In genomic region chr11:62804310-62805043, GRCh38 we compare ENCODE assay signal across 8 cellular contexts. TPM values are rescaled to one million over a fixed set of nuclear protein-coding genes. Genes with fewer than 3 reads are reported as not detected.
A peak's percentile ranks its signal among the peaks of the same experiment; 100 is the strongest.
DNase-seq lines count a peak whose midpoint lies in the region; ATAC-seq and TF ChIP-seq lines count a peak whose summit lies in the region.

No MANE protein-coding gene starts in this region.

- DNase-seq in AG09309 (ENCODE audit: low read depth) (no peak), OCI-LY7 (ENCODE audit: low spot score) (peak; percentile 8), dermis blood vessel endothelial cell (peak; percentile 74), COLO829 (ENCODE audit: low spot score) (no peak), NCI-H1048 (lab: John Stamatoyannopoulos, UW) (no peak)

- TF ChIP-seq CTCF in AG09309 (IDR thresholded peaks at IDR 0.05; ENCODE audit: control insufficient read depth, insufficient read depth, low read depth, low read length, missing control alignments) (no peak), OCI-LY7 (conservative IDR thresholded peaks at IDR 0.05; ENCODE audit: low read length) (no peak)

- CTCF ChIA-PET in OCI-LY7 (lab: Charles Lee; ENCODE audit: unreplicated experiment): no interaction called here

- H3K9me3 ChIP-seq in OCI-LY7 (ENCODE audit: low read length) (no peaks in the 10 kb centered on the region), mucosa of stomach (ENCODE audit: control insufficient read depth, low read length) (no peaks in the 10 kb centered on the region)

- H3K27me3 ChIP-seq in mucosa of stomach (ENCODE audit: control insufficient read depth, insufficient read depth, low read length): no peaks in the 10 kb centered on the region

- H3K4me1 ChIP-seq in OCI-LY7 (ENCODE audit: insufficient read depth, low read length, poor library complexity, severe bottlenecking) (peaks cover 31% of the 10 kb centered on the region), mucosa of stomach (ENCODE audit: control insufficient read depth, insufficient read depth, low read length) (peaks cover 7% of the 10 kb centered on the region)

- H3K36me3 ChIP-seq in OCI-LY7 (ENCODE audit: insufficient read depth, low read length): peaks cover 40% of the 10 kb centered on the region
- peaks cover 5% of the 10 kb centered on the region for H3K36me3 ChIP-seq in mucosa of stomach (ENCODE audit: control insufficient read depth, insufficient read depth, low read length)

- H3K9me2 ChIP-seq in OCI-LY7 (ENCODE audit: insufficient read depth, low read length): no peaks in the 10 kb centered on the region

- H3K4me2 ChIP-seq in OCI-LY7 (ENCODE audit: low read length): peak overlapping the region; percentile 98

- intact Hi-C loops in OCI-LY7 (cut with micrococcal nuclease; ENCODE audit: unreplicated experiment): loop anchor here (1.0 to 2.0 kb wide), 3 partner anchors 18 to 58 kb away; partner anchors contain the start of genes TMEM179B and WDR74

- peak overlapping the region; percentile 77 for H3K4me3 ChIP-seq in AG09309 (ENCODE audit: control insufficient read depth, low read depth, low read length)
- peak overlapping the region; percentile 89 for H3K4me3 ChIP-seq in OCI-LY7 (ENCODE audit: low read depth, low read length, poor library complexity, severe bottlenecking)
- peak overlapping the region; percentile 72 for H3K4me3 ChIP-seq in mucosa of stomach (ENCODE audit: low read length)

- peaks cover 23% of the 10 kb centered on the region for H3K79me2 ChIP-seq in OCI-LY7 (ENCODE audit: insufficient read depth, low read depth, low read length)

- POLR2A ChIA-PET in OCI-LY7 (lab: Charles Lee): interaction anchor here (1.0 to 1.4 kb wide), 5 partner anchors 10 to 77 kb away, joined by 3 to 5 read pairs (median 3); partner anchors contain the start of gene HNRNPUL2

- BruUV-seq in OCI-LY7 (replicated peaks; lab: Mats Ljungman, UMichigan): TSS peak; percentile 79

- peaks cover 8% of the 10 kb centered on the region; the same call in 1 of the 2 replicates for H4K20me1 ChIP-seq in OCI-LY7 (ENCODE audit: insufficient read depth, low read length)

- H3K9ac ChIP-seq in mucosa of stomach (ENCODE audit: low read length): peak overlapping the region; percentile 95

- no peak overlapping the region for H2AFZ ChIP-seq in OCI-LY7 (ENCODE audit: low read length)

- no peak overlapping the region for H3K27ac ChIP-seq in OCI-LY7 (ENCODE audit: low read depth, low read length, poor library complexity, severe bottlenecking)

- ATAC-seq in GM19463 (IDR thresholded peaks at IDR 0.05; ENCODE audit: unreplicated experiment): peak; percentile 2
- ATAC-seq in HG02571 (IDR thresholded peaks at IDR 0.05; ENCODE audit: unreplicated experiment): no peak

RNA-seq across cellular contexts. Expression of gene NXF1, which starts 0.8 kb away (rescaled TPM):
- total RNA-seq in OCI-LY7 (2014; rRNA removed; shearing (Covaris generic)): 35.1 and 53.3 TPM in 2 replicates
- total RNA-seq in OCI-LY7 (2022): 50.5 and 62.0 TPM in 2 replicates
- 38.1 and 44.2 TPM in 2 replicates for total RNA-seq in dermis blood vessel endothelial cell

RNA-seq across cellular contexts. Expression of gene TMEM223, which starts 12.7 kb away (rescaled TPM):
- 32.6 and 42.9 TPM in 2 replicates for total RNA-seq in OCI-LY7 (2014; rRNA removed; shearing (Covaris generic))
- total RNA-seq in OCI-LY7 (2022): 15.8 and 24.4 TPM in 2 replicates
- 10.7 and 21.8 TPM in 2 replicates for total RNA-seq in dermis blood vessel endothelial cell

RNA-seq across cellular contexts. Expression of gene TMEM179B, which starts 17.3 kb away (rescaled TPM):
- total RNA-seq in OCI-LY7 (2014; rRNA removed; shearing (Covaris generic)): 22.8 and 33.1 TPM in 2 replicates
- 18.6 and 21.5 TPM in 2 replicates for total RNA-seq in OCI-LY7 (2022)
- total RNA-seq in dermis blood vessel endothelial cell: 29.0 and 41.7 TPM in 2 replicates

RNA-seq across cellular contexts. Expression of gene STX5, which starts 27.4 kb away (rescaled TPM):
- 21.7 and 30.6 TPM in 2 replicates for total RNA-seq in OCI-LY7 (2014; rRNA removed; shearing (Covaris generic))
- total RNA-seq in OCI-LY7 (2022) (41.0 and 47.5 TPM in 2 replicates), dermis blood vessel endothelial cell (34.4 and 36.8 TPM in 2 replicates)

RNA-seq across cellular contexts. Expression of gene TEX54, which starts 28.2 kb away (rescaled TPM):
- 1.0 TPM in 1 of 2 replicates, not detected in the other for total RNA-seq in OCI-LY7 (2014; rRNA removed; shearing (Covaris generic))
- total RNA-seq in OCI-LY7 (2022): 0.89 TPM in 1 of 2 replicates, not detected in the other
- not detected in 2 replicates for total RNA-seq in dermis blood vessel endothelial cell

Comparison
In these comparisons a context has a peak if more than half of its experiments do, and no peak if none do; other contexts are left out.
1. DNase-seq: peak in OCI-LY7 (single experiment) and dermis blood vessel endothelial cell (single experiment); none in AG09309 (single experiment), COLO829 (single experiment) and NCI-H1048 (single experiment).
2. Peak in every context shown above with its lines, with median percentiles within 50 percentile points of each other: H3K4me3 ChIP-seq.